11 cellular contexts compared by ENCODE assay signal in the genomic region with DNA sequence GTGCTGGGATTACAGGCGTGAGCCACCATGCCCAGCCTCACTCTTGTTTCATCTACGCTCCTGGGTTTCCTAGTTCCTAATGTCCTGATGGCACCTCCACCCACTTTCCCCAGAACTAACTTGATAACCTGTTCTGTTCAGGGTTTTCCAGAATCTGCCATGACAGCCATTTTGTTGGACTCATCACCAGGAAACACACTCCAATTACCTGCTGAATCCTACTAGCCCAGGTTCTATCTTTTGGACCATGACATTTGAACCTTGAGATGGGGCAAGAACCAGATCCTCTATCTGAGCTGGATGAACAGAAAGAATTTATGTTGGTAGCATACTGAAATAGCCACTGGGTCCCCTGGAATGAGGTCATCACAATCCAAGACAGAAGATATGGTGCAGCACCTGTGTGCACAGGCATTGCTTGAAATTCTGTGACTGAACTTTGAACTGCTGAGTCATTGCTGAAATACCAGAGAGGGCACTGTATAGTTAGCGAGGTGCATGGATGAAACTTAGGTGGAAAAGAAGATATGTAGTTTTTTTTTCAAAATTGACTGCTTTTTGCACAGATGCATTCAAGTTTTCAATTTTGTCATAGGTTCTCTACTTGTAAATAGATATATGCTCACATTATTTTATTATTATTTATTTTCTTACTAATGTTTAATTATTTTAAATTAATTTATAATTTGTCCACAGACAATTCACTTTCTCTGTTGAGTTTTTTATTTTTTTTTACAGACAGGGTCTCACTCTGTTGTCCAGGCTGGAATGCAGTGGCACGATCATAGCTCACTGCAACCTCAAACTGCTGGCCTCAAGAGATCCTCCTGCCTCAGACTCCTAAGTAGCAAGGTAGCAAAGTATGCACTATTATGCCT. TPM values are rescaled to one million over a fixed set of nuclear protein-coding genes. Genes with fewer than 3 reads are reported as not detected.
DNase-seq lines count a peak whose midpoint lies in the region; ATAC-seq, FAIRE-seq and TF ChIP-seq lines count a peak whose summit lies in the region.
"Had no signal": no experiment of that assay in that cellular context is flagged by ENCODE, and none has a peak within 500 bp of the region (broad histone marks: within the 10 kb centered on the region; RNA-seq: fewer than 3 reads in every experiment).

No MANE protein-coding gene starts in this region.

- H3K9ac ChIP-seq in K562 (ENCODE audit: insufficient read depth in 1 of 2, low read depth in 2 of 2, low read length in 2 of 2): no peak overlapping the region
- H3K9ac ChIP-seq: BLaER1 treated with 17β-estradiol and CSF1 and Interleukin-3, amounts not matched to agents 10 nM and 100 nM had no signal

- H3K27me3 ChIP-seq in K562 (ENCODE audit: control insufficient read depth in 2 of 2, insufficient read depth in 2 of 2, low read length in 2 of 2) (no peaks in the 10 kb centered on the region; a peak in 1 of 5 replicates), upper lobe of right lung (no peaks in the 10 kb centered on the region)
- H3K27me3 ChIP-seq: BLaER1 treated with 17β-estradiol and CSF1 and Interleukin-3, amounts not matched to agents 10 nM and 100 nM had no signal

- FAIRE-seq in GM12891 (lab: Jason Lieb, UNC) (peak; percentile 90), K562 (lab: Jason Lieb, UNC) (no peak)

- POLR2A ChIA-PET in K562 (lab: Yijun Ruan, JAX): no interaction called here

- H3K36me3 ChIP-seq in K562 (ENCODE audit: control insufficient read depth, insufficient read depth, low read length): no peaks in the 10 kb centered on the region
- no peaks in the 10 kb centered on the region for H3K36me3 ChIP-seq in upper lobe of right lung
- H3K36me3 ChIP-seq: BLaER1 treated with 17β-estradiol and CSF1 and Interleukin-3, amounts not matched to agents 10 nM and 100 nM had no signal

- ATAC-seq in GM21360 (IDR thresholded peaks at IDR 0.05; ENCODE audit: unreplicated experiment): peak; percentile 89
- ATAC-seq in HG03103 (IDR thresholded peaks at IDR 0.05; ENCODE audit: low read depth, unreplicated experiment): peak; percentile 74
- ATAC-seq in K562: peak; percentile 45; the same call in 1 of the 3 replicates
- ATAC-seq in upper lobe of right lung: no peak

- CTCF ChIA-PET in K562 (lab: Yijun Ruan, JAX; ENCODE audit: low intra/inter-chr PET ratio): no interaction called here

- H3K4me3 ChIP-seq in K562: no peak overlapping the region
- no peak overlapping the region for H3K4me3 ChIP-seq in upper lobe of right lung
- H3K4me3 ChIP-seq: BLaER1 treated with 17β-estradiol and CSF1 and Interleukin-3, amounts not matched to agents 10 nM and 100 nM had no signal

- BruUV-seq in K562 (replicated peaks; lab: Mats Ljungman, UMichigan): no TSS peak

- H3K79me2 ChIP-seq in K562 (ENCODE audit: control insufficient read depth, insufficient read depth, low read length): no peaks in the 10 kb centered on the region

- intact Hi-C loops in K562 (cut with micrococcal nuclease) (no loop called here), upper lobe of right lung (cut with DNase I) (no loop called here)

- no peak for TF ChIP-seq RAD21 in K562 (CRISPR knock-in tag; conservative IDR thresholded peaks at IDR 0.05 in 1 of 2, IDR thresholded peaks at IDR 0.05 in 1 of 2)

- no peaks in the 10 kb centered on the region for H3K9me3 ChIP-seq in K562 (replicated peaks; ENCODE audit: control insufficient read depth, insufficient read depth, low read depth, low read length)
- H3K9me3 ChIP-seq in upper lobe of right lung: no peaks in the 10 kb centered on the region
- H3K9me3 ChIP-seq: BLaER1 treated with 17β-estradiol and CSF1 and Interleukin-3, amounts not matched to agents 10 nM and 100 nM had no signal

- TF ChIP-seq POLR2A in GM12891 (IDR thresholded peaks at IDR 0.05; ENCODE audit: low read depth, low read length) (no peak), K562 (conservative IDR thresholded peaks at IDR 0.05) (no peak)

- peak; percentile 35 for DNase-seq in GM12891 (ENCODE audit: insufficient read length, low spot score)
- peak in 2 of 4 experiments; percentile 7 to 11 for DNase-seq in K562 (ENCODE audit: extremely low read depth in 1 of 4, low spot score in 3 of 4)
- no peak for DNase-seq in activated effector memory CD4-positive, alpha-beta T cell treated with anti-CD3 and anti-CD28 coated beads, Interleukin-2, amount 50 U/mL, for 16 hours
- no peak for DNase-seq in upper lobe of right lung
- DNase-seq in NCI-H2107 (lab: John Stamatoyannopoulos, UW): no peak
- no peak for DNase-seq in ureter (ENCODE audit: low spot score)
- DNase-seq: NCI-H1436, SHP77 treated with DMSO at 0.1 percent for 48 hours had no signal

- in situ Hi-C loops in K562 (cut with MboI): no loop called here

- H3K9me1 ChIP-seq in K562 (ENCODE audit: control insufficient read depth, insufficient read depth, low read length): no peaks in the 10 kb centered on the region

- H3K4me1 ChIP-seq in K562 (replicated peaks in 1 of 2; ENCODE audit: control insufficient read depth in 2 of 2, insufficient read depth in 2 of 2, low read length in 2 of 2) (no peaks in the 10 kb centered on the region; a peak in 1 of 5 replicates), upper lobe of right lung (no peaks in the 10 kb centered on the region)

- WGBS in K562 (ENCODE audit: insufficient coverage, low coverage, missing lambda C conversion rate): 7% methylated on average over 4 of the region's 4 CpGs

- TF ChIP-seq EP300 in K562 (IDR thresholded peaks at IDR 0.05; ENCODE audit: low read length): no peak

- no peaks in the 10 kb centered on the region for H4K20me1 ChIP-seq in K562 (replicated peaks; ENCODE audit: control insufficient read depth, insufficient read depth, low read length)
- H4K20me1 ChIP-seq: BLaER1 treated with 17β-estradiol and CSF1 and Interleukin-3, amounts not matched to agents 10 nM and 100 nM had no signal

- no peak overlapping the region for H2AFZ ChIP-seq in K562 (ENCODE audit: low read depth, low read length)

- H3K4me2 ChIP-seq in K562 (ENCODE audit: insufficient read depth, low read length): no peak overlapping the region
- H3K4me2 ChIP-seq: BLaER1 treated with 17β-estradiol and CSF1 and Interleukin-3, amounts not matched to agents 10 nM and 100 nM had no signal

- H3K27ac ChIP-seq in K562 (ENCODE audit: extremely low read depth, low read depth, low read length) (no peak overlapping the region), upper lobe of right lung (no peak overlapping the region)
- H3K27ac ChIP-seq: BLaER1 treated with 17β-estradiol and CSF1 and Interleukin-3, amounts not matched to agents 10 nM and 100 nM had no signal

- TF ChIP-seq CTCF in K562 (IDR thresholded peaks at IDR 0.05 in 2 of 3, conservative IDR thresholded peaks at IDR 0.05 in 1 of 3; ENCODE audit: insufficient read depth in 2 of 3, low read depth in 1 of 3, low read length in 3 of 3) (no peak), upper lobe of right lung (IDR thresholded peaks at IDR 0.05) (no peak)

TF ChIP-seq in GM12891, 5 proteins besides CTCF, POLR2A, EP300 and RAD21:
- TF ChIP-seq PAX5 (IDR thresholded peaks at IDR 0.05; ENCODE audit: insufficient read depth, low read length, severe bottlenecking) (no peak), POLR2AphosphoS5 (IDR thresholded peaks at IDR 0.05; ENCODE audit: low read depth, low read length) (no peak), SPI1 (IDR thresholded peaks at IDR 0.05; ENCODE audit: low read depth, low read length) (0 out of 2 replicates have a peak, but pooled peaks have one; percentile 3), TAF1 (IDR thresholded peaks at IDR 0.05; ENCODE audit: low read depth, low read length) (no peak), POU2F2 (IDR thresholded peaks at IDR 0.05; ENCODE audit: low read depth, low read length) (no peak)

TF ChIP-seq in K562, 482 proteins besides CTCF, POLR2A, EP300 and RAD21 (continues in another document):
- TF ChIP-seq NR2C2 (CRISPR knock-in tag; IDR thresholded peaks at IDR 0.05): no peak
- peak; percentile 23; the same call in 1 of the 2 replicates for TF ChIP-seq NR2C2 (tag; IDR thresholded peaks at IDR 0.05)
- peak; percentile 54; the same call in 1 of the 2 replicates for TF ChIP-seq MAFK (IDR thresholded peaks at IDR 0.05; ENCODE audit: low read length)
- TF ChIP-seq ZNF316 (IDR thresholded peaks at IDR 0.05): peak; percentile 70

RNA-seq across cellular contexts. Expression of a gene that starts 42.8 kb away (rescaled TPM):
- polyA plus RNA-seq in GM12891 (2012; ENCODE audit: low read depth, missing spikeins): 5.5 TPM
- 24.9 and 39.3 TPM in 2 replicates for total RNA-seq in K562 (2011; cell fraction: chromatin; rRNA removed; ENCODE audit: low replicate concordance)
- 9.3 and 14.9 TPM in 2 replicates for total RNA-seq in K562 (2011; cell fraction: nucleolus; rRNA removed)
- 16.5 and 18.9 TPM in 2 replicates for total RNA-seq in K562 (2011; cell fraction: nucleoplasm; rRNA removed)
- total RNA-seq in K562 (2014; rRNA removed) (5.1 and 5.2 TPM in 2 replicates), K562 (2014; rRNA removed; fragmentation: Illumina TruSeq; extraction: Trizol) (7.1 and 8.3 TPM in 2 replicates), K562 (2015; rRNA removed; fragmentation: Illumina TruSeq; extraction: Trizol) (5.4 and 6.4 TPM in 2 replicates), K562 (2021) (5.4 and 5.9 TPM in 2 replicates), upper lobe of right lung (17.1 TPM), ureter (24.0 TPM)
- polyA plus RNA-seq in K562 (2011; rRNA removed) (8.3 and 11.4 TPM in 2 replicates), K562 (2014; fragmentation: Illumina TruSeq; extraction: Trizol) (3.7 and 4.6 TPM in 2 replicates), K562 (2014; fragmentation: Nextera tagmentation; extraction: Ambion mirVana) (10 to 100 TPM in 1 of 2 experiments, 1 to 10 TPM in 1; 8.6 to 10.6 TPM), K562 (2014; rRNA removed) (5.1 and 6.4 TPM in 2 replicates)
- polyA plus RNA-seq in K562 (2011; cell fraction: cytosol; rRNA removed): 1.9 and 5.8 TPM in 2 replicates
- 7.0 and 14.3 TPM in 2 replicates for polyA plus RNA-seq in K562 (2011; cell fraction: nucleus; rRNA removed)
- 4.4 TPM in 2 replicates for polyA plus RNA-seq in K562 (2012)
- polyA minus RNA-seq in K562 (2011; rRNA and poly(A)+ RNA removed): 18.3 and 40.1 TPM in 2 replicates
- 2.8 and 8.0 TPM in 2 replicates for polyA minus RNA-seq in K562 (2011; cell fraction: cytosol; rRNA and poly(A)+ RNA removed)
- polyA minus RNA-seq in K562 (2011; cell fraction: nucleus; rRNA and poly(A)+ RNA removed): 19.5 and 53.2 TPM in 2 replicates
